Comparison of ENCODE assay signal across 21 cellular contexts in the genomic region with DNA sequence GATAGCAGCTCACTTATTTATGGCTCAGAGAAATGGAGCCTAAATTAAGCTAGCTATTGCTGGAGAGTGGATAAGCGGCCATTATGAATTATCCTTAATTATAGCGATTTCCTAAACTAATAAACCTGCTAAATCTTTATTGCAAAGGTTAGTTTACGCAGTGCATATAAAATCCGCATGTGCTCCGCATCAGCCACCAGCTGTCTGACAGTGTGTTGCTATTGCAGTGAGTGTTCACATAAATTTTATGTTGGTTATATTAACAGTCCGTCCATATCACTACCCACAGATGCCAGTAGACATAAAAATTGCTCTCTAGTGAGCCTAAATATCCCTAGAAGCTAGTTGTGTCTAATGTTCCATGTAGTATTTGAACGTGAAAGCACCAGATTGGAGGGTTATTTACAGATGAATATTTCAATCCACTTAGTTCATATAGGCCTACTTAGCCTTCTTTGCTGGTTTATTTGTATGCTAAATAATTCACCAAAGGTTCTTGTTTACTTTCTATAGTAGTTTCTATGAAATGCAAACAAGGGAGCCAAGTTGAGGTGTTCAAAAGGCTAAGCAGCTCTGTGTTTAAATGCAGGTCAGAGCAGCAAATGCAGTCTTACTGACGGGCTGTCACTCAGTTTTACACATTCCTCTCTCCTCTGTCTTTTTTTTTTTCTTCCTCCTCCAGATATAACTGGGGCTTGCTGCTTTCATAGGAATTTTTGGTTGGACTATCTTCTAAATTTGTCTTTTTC.
DNase-seq lines count a peak whose midpoint lies in the region; ATAC-seq and TF ChIP-seq lines count a peak whose summit lies in the region.
"Had no signal": no experiment of that assay in that cellular context is flagged by ENCODE, and none has a peak within 500 bp of the region (broad histone marks: within the 10 kb centered on the region; RNA-seq: fewer than 3 reads in every experiment).

No MANE protein-coding gene starts in this region.

- CTCF ChIA-PET in Caco-2 (lab: Charles Lee) = interaction anchor here (0.9 to 1.2 kb wide), 2 partner anchors 8 to 518 kb away, joined by 3 read pairs; no protein-coding TSS in a partner anchor

- H3K9me2 ChIP-seq in Loucy (replicated peaks; ENCODE audit: low read depth, low read length) = no peaks in the 10 kb centered on the region
- H3K9me2 ChIP-seq: SK-N-SH had no signal

- no peaks in the 10 kb centered on the region for H3K9me3 Mint-ChIP-seq in Caco-2 (ENCODE audit: unreplicated experiment)
- H3K9me3 Mint-ChIP-seq: CD8-positive, alpha-beta memory T cell had no signal

- H3K9me3 ChIP-seq in Caco-2 (no peaks in the 10 kb centered on the region), Loucy (ENCODE audit: insufficient read depth, low read depth, low read length) (no peaks in the 10 kb centered on the region)
- H3K9me3 ChIP-seq: BLaER1 treated with 17β-estradiol and CSF1 and Interleukin-3, amounts not matched to agents 10 nM and 100 nM; SK-N-SH had no signal

- TF ChIP-seq CTCF in Caco-2 (IDR thresholded peaks at IDR 0.05; ENCODE audit: insufficient read depth in 1 of 2, low read depth in 1 of 2, low read length in 1 of 2, severe bottlenecking in 1 of 2, unreplicated experiment in 1 of 2) = no peak
- TF ChIP-seq CTCF in Loucy (conservative IDR thresholded peaks at IDR 0.05; ENCODE audit: low read length) = no peak

- peak; percentile 54 for ATAC-seq in left colon
- ATAC-seq in GM19397 (IDR thresholded peaks at IDR 0.05; ENCODE audit: unreplicated experiment) = no peak

- H3K4me1 ChIP-seq in Caco-2 = peaks cover 19% of the 10 kb centered on the region
- H3K4me1 ChIP-seq in Loucy (ENCODE audit: insufficient read depth, low read length, poor library complexity, severe bottlenecking) = peaks cover 79% of the 10 kb centered on the region
- H3K4me1 ChIP-seq: BLaER1 treated with 17β-estradiol and CSF1 and Interleukin-3, amounts not matched to agents 10 nM and 100 nM had no signal

- no peaks in the 10 kb centered on the region for H3K36me3 ChIP-seq in Caco-2 (ENCODE audit: control insufficient read depth, insufficient read depth, low read length)
- no peaks in the 10 kb centered on the region for H3K36me3 ChIP-seq in Loucy (ENCODE audit: insufficient read depth, low read length)

- BruUV-seq in Caco-2 (replicated peaks; lab: Mats Ljungman, UMichigan) = no TSS peak

- peak overlapping the region; percentile 46 for H3K4me2 ChIP-seq in Loucy (ENCODE audit: low read depth, low read length, poor library complexity, severe bottlenecking)
- H3K4me2 ChIP-seq: BLaER1 treated with 17β-estradiol and CSF1 and Interleukin-3, amounts not matched to agents 10 nM and 100 nM; SK-N-SH had no signal

- no peaks in the 10 kb centered on the region for H3K27me3 Mint-ChIP-seq in Caco-2 (ENCODE audit: insufficient read depth, unreplicated experiment)

- peaks cover 24% of the 10 kb centered on the region for H3K4me1 Mint-ChIP-seq in Caco-2 (ENCODE audit: low read depth, unreplicated experiment)
- H3K4me1 Mint-ChIP-seq: CD8-positive, alpha-beta memory T cell had no signal

- H3K27ac Mint-ChIP-seq in Caco-2 (ENCODE audit: unreplicated experiment) = peak overlapping the region; percentile 6
- H3K27ac Mint-ChIP-seq: CD8-positive, alpha-beta memory T cell had no signal

- H3K9ac ChIP-seq in Loucy (ENCODE audit: low read depth, low read length, poor library complexity, severe bottlenecking) = peak overlapping the region; percentile 69
- H3K9ac ChIP-seq: BLaER1 treated with 17β-estradiol and CSF1 and Interleukin-3, amounts not matched to agents 10 nM and 100 nM; GM23248; SK-N-SH had no signal

- H4K20me1 ChIP-seq in Loucy (ENCODE audit: insufficient read depth, low read length, poor library complexity, severe bottlenecking) = no peaks in the 10 kb centered on the region
- H4K20me1 ChIP-seq: BLaER1 treated with 17β-estradiol and CSF1 and Interleukin-3, amounts not matched to agents 10 nM and 100 nM had no signal

- H3K27me3 ChIP-seq in Caco-2 (replicated peaks; ENCODE audit: control insufficient read depth, insufficient read depth, low read length) (no peaks in the 10 kb centered on the region), Loucy (ENCODE audit: insufficient read depth, low read length, poor library complexity, severe bottlenecking) (no peaks in the 10 kb centered on the region)
- H3K27me3 ChIP-seq: BLaER1 treated with 17β-estradiol and CSF1 and Interleukin-3, amounts not matched to agents 10 nM and 100 nM had no signal

- H3K36me3 Mint-ChIP-seq in Caco-2 (ENCODE audit: insufficient read depth, unreplicated experiment) = peaks cover 4% of the 10 kb centered on the region

- intact Hi-C loops in Caco-2 (cut with micrococcal nuclease; ENCODE audit: unreplicated experiment) = loop anchor here (5.0 kb wide), 1 partner anchor 175 kb away; no protein-coding TSS in a partner anchor
- intact Hi-C loops in left colon (cut with DNase I, micrococcal nuclease) = no loop called here

- no peak overlapping the region for H2AFZ ChIP-seq in Loucy (ENCODE audit: low read length)
- H2AFZ ChIP-seq: GM23248 had no signal

- DNase-seq in NCI-H510A treated with DMSO at 0.1 percent for 48 hours (lab: John Stamatoyannopoulos, UW) = peak; percentile 47
- no peak for DNase-seq in NCI-H510A (lab: John Stamatoyannopoulos, UW)
- DNase-seq in Caco-2 = no peak
- DNase-seq in left colon = no peak
- no peak for DNase-seq in activated CD4-positive, alpha-beta T cell treated with anti-CD3 and anti-CD28 coated beads, Interleukin-2, amount 50 U/mL, for 48 hours
- DNase-seq: CD8-positive, alpha-beta memory T cell; GF-D8; GM23248; HCEC 1CT; Kasumi-1; NCI-H1105; NCI-H187 treated with DMSO at 0.1 percent for 48 hours; NCI-H345; NCI-H526 treated with DMSO at 0.1 percent for 48 hours; OCI-M1; SHP77; SK-N-SH; T-helper 1 cell had no signal

- H3K4me3 Mint-ChIP-seq in Caco-2 (ENCODE audit: unreplicated experiment) = peak overlapping the region; percentile 0
- H3K4me3 Mint-ChIP-seq: CD8-positive, alpha-beta memory T cell had no signal

- no peak overlapping the region for H3K4me3 ChIP-seq in Caco-2 (ENCODE audit: low read depth, low read length)
- no peak overlapping the region for H3K4me3 ChIP-seq in Loucy (ENCODE audit: low read length, poor library complexity, severe bottlenecking)
- H3K4me3 ChIP-seq: BLaER1 treated with 17β-estradiol and CSF1 and Interleukin-3, amounts not matched to agents 10 nM and 100 nM; GM23248 had no signal

- peaks cover 17% of the 10 kb centered on the region; the same call in 1 of the 2 replicates for H3K79me2 ChIP-seq in Loucy (ENCODE audit: insufficient read depth, low read length)

- H3F3A ChIP-seq in Loucy (ENCODE audit: low read depth) = peaks cover 2% of the 10 kb centered on the region; the same call in 1 of the 2 replicates

- POLR2A ChIA-PET in Caco-2 (lab: Charles Lee) = no interaction called here
